Comparison of ENCODE assay signal across 11 cellular contexts in the genomic region with DNA sequence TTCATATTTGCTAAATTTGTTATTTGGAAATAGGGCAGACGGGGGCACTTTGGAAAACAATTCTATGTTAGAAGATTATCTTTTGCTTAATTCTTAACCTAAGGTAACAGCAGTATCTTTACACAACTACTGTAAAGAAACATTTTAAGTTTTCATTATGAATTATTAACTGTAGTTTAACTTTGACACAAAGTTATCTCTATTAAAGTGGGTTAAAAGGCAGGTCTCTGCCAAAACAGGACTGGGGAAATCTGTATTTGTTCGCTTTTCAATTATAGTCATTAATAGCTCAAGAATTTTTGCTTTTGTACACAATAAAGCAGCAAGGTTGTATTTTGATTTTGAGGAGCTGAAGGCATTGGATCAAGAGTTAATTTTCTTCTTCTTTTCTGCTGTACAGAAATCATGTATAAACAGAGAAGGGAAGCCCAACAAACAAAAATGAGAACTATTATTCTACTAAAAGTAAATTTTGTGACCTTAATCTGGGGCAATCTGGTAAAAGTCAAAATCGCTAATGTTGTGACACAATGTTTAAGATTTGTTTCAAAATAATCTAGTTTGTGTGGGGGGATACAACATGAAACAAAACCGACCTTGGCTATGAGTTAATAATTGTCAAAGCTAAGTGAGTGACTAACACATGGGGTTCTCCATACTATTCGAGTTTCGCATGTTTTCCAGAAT. TPM values are rescaled to one million over a fixed set of nuclear protein-coding genes. Genes with fewer than 3 reads are reported as not detected.
DNase-seq lines count a peak whose midpoint lies in the region; ATAC-seq and FAIRE-seq lines count a peak whose summit lies in the region.
"Had no signal": no experiment of that assay in that cellular context is flagged by ENCODE, and none has a peak within 500 bp of the region (broad histone marks: within the 10 kb centered on the region; RNA-seq: fewer than 3 reads in every experiment).

No MANE protein-coding gene starts in this region.

- no peak for DNase-seq in activated T-cell treated with anti-CD3 and anti-CD28 coated beads, Interleukin-2, amount 50 U/mL, for 24 hours
- no peak for DNase-seq in activated T-cell treated with anti-CD3 and anti-CD28 coated beads, Interleukin-2, amount 50 U/mL, for 48 hours
- DNase-seq in RCC 7860 (ENCODE audit: low spot score) (peak; percentile 30), glomerular visceral epithelial cell (ENCODE audit: extremely low spot score) (peak; percentile 39), SIG-M5 treated with dmso at 0.1 percent for 504 hours (lab: John Stamatoyannopoulos, UW; ENCODE audit: unreplicated experiment) (no peak), NCI-H2227 treated with DMSO at 0.1 percent for 48 hours (lab: John Stamatoyannopoulos, UW) (no peak)
- DNase-seq: activated CD4-positive, alpha-beta T cell treated with anti-CD3 and anti-CD28 coated beads, Interleukin-2, amount 50 U/mL, for 4 hours; MM.1S had no signal

- H3K9me3 ChIP-seq in skeletal muscle tissue (ENCODE audit: control insufficient read depth in 3 of 3, low read length in 3 of 3), result no peaks in the 10 kb centered on the region

- H3K4me3 Mint-ChIP-seq in activated T-cell treated with anti-CD3 and anti-CD28 coated beads, Interleukin-2, amount 50 U/mL, for 24 hours, result peak overlapping the region; percentile 88

- H3K27me3 Mint-ChIP-seq in activated T-cell treated with anti-CD3 and anti-CD28 coated beads, Interleukin-2, amount 50 U/mL, for 24 hours, result no peaks in the 10 kb centered on the region

- no peak for ATAC-seq in HG03196 (IDR thresholded peaks at IDR 0.05; ENCODE audit: unreplicated experiment)

- peak; percentile 86 for FAIRE-seq in RCC 7860 (lab: Jason Lieb, UNC)
- FAIRE-seq: GM18507 had no signal

- H3K4me3 ChIP-seq in skeletal muscle tissue (ENCODE audit: low read length in 3 of 3), result no peak overlapping the region

- no peaks in the 10 kb centered on the region for H3K9me3 Mint-ChIP-seq in activated T-cell treated with anti-CD3 and anti-CD28 coated beads, Interleukin-2, amount 50 U/mL, for 24 hours

- peaks cover 3 to 13% (median 11%) of the 10 kb centered on the region in 3 donors for H3K4me1 ChIP-seq in skeletal muscle tissue (ENCODE audit: control insufficient read depth in 3 of 3, insufficient read depth in 3 of 3, low read length in 3 of 3)

- no peaks in the 10 kb centered on the region for H3K27me3 ChIP-seq in skeletal muscle tissue (ENCODE audit: control insufficient read depth in 3 of 3, insufficient read depth in 3 of 3, low read length in 3 of 3)

- H3K9ac ChIP-seq in skeletal muscle tissue (ENCODE audit: low read depth in 1 of 3, low read length in 3 of 3), result no peak overlapping the region

- H3K36me3 ChIP-seq in skeletal muscle tissue (ENCODE audit: control insufficient read depth in 3 of 3, insufficient read depth in 3 of 3, low read length in 3 of 3), result no peaks in the 10 kb centered on the region

- H3K36me3 Mint-ChIP-seq in activated T-cell treated with anti-CD3 and anti-CD28 coated beads, Interleukin-2, amount 50 U/mL, for 24 hours (ENCODE audit: low read depth), result peaks cover 40% of the 10 kb centered on the region

- peak overlapping the region; percentile 80 for H3K27ac ChIP-seq in skeletal muscle tissue (ENCODE audit: low read depth, low read length)

- H3K27ac Mint-ChIP-seq in activated T-cell treated with anti-CD3 and anti-CD28 coated beads, Interleukin-2, amount 50 U/mL, for 24 hours, result peak overlapping the region; percentile 75

- peaks cover 66% of the 10 kb centered on the region for H3K4me1 Mint-ChIP-seq in activated T-cell treated with anti-CD3 and anti-CD28 coated beads, Interleukin-2, amount 50 U/mL, for 24 hours (ENCODE audit: low read depth)

RNA-seq across cellular contexts. Expression of a gene that starts 2.9 kb away (rescaled TPM):
- 27.1 TPM for total RNA-seq in skeletal muscle tissue

RNA-seq across cellular contexts. Expression of a gene that starts 34.0 kb away (rescaled TPM):
- 13.0 TPM for total RNA-seq in skeletal muscle tissue

Comparison
In these comparisons a context has a peak if more than half of its experiments do, and no peak if none do; other contexts are left out.
1. DNase-seq: peak in RCC 7860 (single experiment) and glomerular visceral epithelial cell (single experiment); none in activated T-cell treated with anti-CD3 and anti-CD28 coated beads, Interleukin-2, amount 50 U/mL, for 24 hours (single experiment), activated T-cell treated with anti-CD3 and anti-CD28 coated beads, Interleukin-2, amount 50 U/mL, for 48 hours (0 of 2), SIG-M5 treated with dmso at 0.1 percent for 504 hours (single experiment) and NCI-H2227 treated with DMSO at 0.1 percent for 48 hours (single experiment).